20 cellular contexts compared by ENCODE assay signal in genomic region chr2:241633561-241633960, GRCh38.
"Had no signal": no experiment of that assay in that cellular context is flagged by ENCODE, and none has a peak within 500 bp of the region (broad histone marks: within the 10 kb centered on the region; RNA-seq: fewer than 3 reads in every experiment).

No MANE protein-coding gene starts in this region.

- H3K4me2 ChIP-seq: SK-N-SH had no signal

- ATAC-seq: Panc1 had no signal

- H3K9ac ChIP-seq: SK-N-SH had no signal

- FAIRE-seq: HTR-8/SVneo had no signal

- H3K9me3 ChIP-seq: MG63, SK-N-SH had no signal

- H3K27ac ChIP-seq: HL-60 had no signal

- DNase-seq: KBM-7, MG63, NCI-H1092, NCI-H1105 treated with DMSO at 0.1 percent for 48 hours, NCI-H1417 treated with DMSO at 0.1 percent for 48 hours, NCI-H146, NCI-H1694 treated with DMSO at 0.1 percent for 48 hours, NCI-H1930, NCI-H2081, NCI-H2107, NCI-H2227 treated with DMSO at 0.1 percent for 48 hours, NCI-H524, NCI-H526 treated with DMSO at 0.1 percent for 48 hours, NCI-H748 treated with DMSO at 0.1 percent for 48 hours, SHP77, SK-N-SH, T-helper 1 cell had no signal

- H3K27me3 ChIP-seq: MG63 had no signal

- H3K4me3 ChIP-seq: MG63 had no signal
